Comparison of ENCODE assay signal across 8 cellular contexts in the genomic region with DNA sequence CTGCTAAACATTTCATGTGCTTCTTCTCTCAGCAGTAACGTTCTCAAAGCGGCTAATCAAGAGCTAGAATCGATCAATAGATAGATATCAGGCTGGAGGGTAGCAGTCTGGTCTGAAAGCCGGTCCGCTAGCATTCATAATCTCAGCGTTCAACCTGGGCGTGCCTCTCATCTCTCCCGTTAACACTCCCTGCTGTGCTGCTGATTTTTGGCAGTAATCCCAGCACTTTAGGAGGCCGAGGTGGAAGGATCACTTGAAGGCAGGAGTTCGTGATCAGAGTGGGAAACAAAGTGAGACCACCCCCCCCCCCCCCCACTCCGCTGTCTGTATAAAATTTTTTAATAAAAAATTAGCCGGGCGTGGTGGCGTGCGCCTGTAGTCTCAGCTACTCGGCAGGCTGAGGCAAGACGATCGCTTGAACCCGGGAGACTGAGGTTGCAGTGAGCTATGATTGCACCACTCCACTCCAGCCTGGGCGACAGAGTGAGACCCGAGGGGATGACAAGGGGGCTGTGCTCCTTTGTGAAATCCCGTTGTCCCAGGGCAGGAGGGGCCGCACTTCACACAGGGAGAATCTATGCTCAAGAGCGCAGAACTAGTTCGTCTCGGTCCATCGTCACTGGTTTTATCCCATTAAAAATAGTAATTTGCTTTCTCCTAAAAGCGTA. TPM values are rescaled to one million over a fixed set of nuclear protein-coding genes. Genes with fewer than 3 reads are reported as not detected.
A peak's percentile ranks its signal among the peaks of the same experiment; 100 is the strongest.
DNase-seq lines count a peak whose midpoint lies in the region; ATAC-seq and TF ChIP-seq lines count a peak whose summit lies in the region.

No MANE protein-coding gene starts in this region.

- H3K36me3 ChIP-seq in Caco-2 (ENCODE audit: control insufficient read depth, insufficient read depth, low read length) (no peaks in the 10 kb centered on the region), OCI-LY7 (ENCODE audit: insufficient read depth, low read length) (peaks cover 26% of the 10 kb centered on the region), right lobe of liver (no peaks in the 10 kb centered on the region), thyroid gland (no peaks in the 10 kb centered on the region)

- H3K27ac ChIP-seq in OCI-LY7 (ENCODE audit: low read depth, low read length, poor library complexity, severe bottlenecking) (peak overlapping the region; percentile 54), right lobe of liver (no peak overlapping the region), thyroid gland (peak overlapping the region in 2 of 3 donors; percentile 46 to 60)

- TSS peak; percentile 91 for BruUV-seq in Caco-2 (replicated peaks; lab: Mats Ljungman, UMichigan)
- BruUV-seq in OCI-LY7 (replicated peaks; lab: Mats Ljungman, UMichigan), result TSS peak; percentile 84
- no TSS peak for BruUV-seq in MCF 10A (replicated peaks; lab: Mats Ljungman, UMichigan)

- H3K4me1 Mint-ChIP-seq in Caco-2 (ENCODE audit: low read depth, unreplicated experiment) (peaks cover 40% of the 10 kb centered on the region), MCF 10A (ENCODE audit: insufficient read depth, unreplicated experiment) (peaks cover 24% of the 10 kb centered on the region)

- H3K27me3 ChIP-seq in Caco-2 (replicated peaks; ENCODE audit: control insufficient read depth, insufficient read depth, low read length) (no peaks in the 10 kb centered on the region), right lobe of liver (no peaks in the 10 kb centered on the region), thyroid gland (no peaks in the 10 kb centered on the region)

- peak overlapping the region; percentile 95 for H3K27ac Mint-ChIP-seq in Caco-2 (ENCODE audit: unreplicated experiment)
- H3K27ac Mint-ChIP-seq in MCF 10A (ENCODE audit: low read depth, unreplicated experiment), result peak overlapping the region; percentile 73

- H4K20me1 ChIP-seq in OCI-LY7 (ENCODE audit: insufficient read depth, low read length), result peaks cover 10% of the 10 kb centered on the region; the same call in 1 of the 2 replicates

- H3K79me2 ChIP-seq in OCI-LY7 (ENCODE audit: insufficient read depth, low read depth, low read length), result peaks cover 42% of the 10 kb centered on the region

- peak overlapping the region; percentile 93 for H3K4me3 ChIP-seq in Caco-2 (ENCODE audit: low read depth, low read length)
- H3K4me3 ChIP-seq in OCI-LY7 (ENCODE audit: low read depth, low read length, poor library complexity, severe bottlenecking), result peak overlapping the region; percentile 97
- peak overlapping the region; percentile 61 to 65 (median 64) for H3K4me3 ChIP-seq in right lobe of liver
- peak overlapping the region in 2 of 3 donors; percentile 26 to 50 for H3K4me3 ChIP-seq in thyroid gland (replicated peaks in 1 of 3)

- TF ChIP-seq POLR2A in right lobe of liver (IDR thresholded peaks at IDR 0.05) (no peak), thyroid gland (IDR thresholded peaks at IDR 0.05) (no peak)

- H3K4me1 ChIP-seq in Caco-2 (peaks cover 30% of the 10 kb centered on the region), OCI-LY7 (ENCODE audit: insufficient read depth, low read length, poor library complexity, severe bottlenecking) (peaks cover 41% of the 10 kb centered on the region), right lobe of liver (peaks cover 0 to 9% (median 0%) of the 10 kb centered on the region in 4 donors), thyroid gland (peaks cover 0 to 4% of the 10 kb centered on the region in 2 donors)

- H3K36me3 Mint-ChIP-seq in Caco-2 (ENCODE audit: insufficient read depth, unreplicated experiment) (peaks cover 42% of the 10 kb centered on the region), MCF 10A (ENCODE audit: insufficient read depth, unreplicated experiment) (no peaks in the 10 kb centered on the region)

- no peak for TF ChIP-seq CTCF in Caco-2 (IDR thresholded peaks at IDR 0.05; ENCODE audit: insufficient read depth in 1 of 2, low read depth in 1 of 2, low read length in 1 of 2, severe bottlenecking in 1 of 2, unreplicated experiment in 1 of 2)
- no peak for TF ChIP-seq CTCF in OCI-LY7 (conservative IDR thresholded peaks at IDR 0.05; ENCODE audit: low read length)
- no peak for TF ChIP-seq CTCF in MCF 10A (IDR thresholded peaks at IDR 0.05; ENCODE audit: unreplicated experiment)
- no peak for TF ChIP-seq CTCF in right lobe of liver (IDR thresholded peaks at IDR 0.05)
- TF ChIP-seq CTCF in thyroid gland (IDR thresholded peaks at IDR 0.05), result no peak

- ATAC-seq in GM19351 (IDR thresholded peaks at IDR 0.05; ENCODE audit: unreplicated experiment) (peak; percentile 13), HG03280 (IDR thresholded peaks at IDR 0.05; ENCODE audit: unreplicated experiment) (peak; percentile 17), right lobe of liver (peak; percentile 37 to 61 (median 52))

- CTCF ChIA-PET in Caco-2 (lab: Charles Lee) (interaction anchor here (0.6 to 1.6 kb wide), 11 partner anchors 10 to 189 kb away, joined by 3 to 7 read pairs (median 4); a partner anchor contains a TSS), OCI-LY7 (lab: Charles Lee; ENCODE audit: unreplicated experiment) (interaction anchor here (0.9 kb wide), 1 partner anchor 13 kb away, joined by 4 read pairs; no protein-coding TSS in a partner anchor), MCF 10A (lab: Yijun Ruan, JAX) (interaction anchor here (0.7 to 3.0 kb wide), 10 partner anchors 9 to 599 kb away, joined by 3 to 22 read pairs (median 6); a partner anchor contains a TSS)

- peak overlapping the region; percentile 85 for H3K4me2 ChIP-seq in OCI-LY7 (ENCODE audit: low read length)

- no peak for DNase-seq in Caco-2
- DNase-seq in OCI-LY7 (ENCODE audit: low spot score), result peak; percentile 19
- peak; percentile 71 for DNase-seq in MCF 10A (ENCODE audit: unreplicated experiment)
- DNase-seq in right lobe of liver, result peak in 2 of 3 donors; percentile 33 to 49
- DNase-seq in thyroid gland, result peak; percentile 21 to 45
- DNase-seq in effector CD4-positive, alpha-beta T cell, result no peak

- no peaks in the 10 kb centered on the region for H3K9me3 Mint-ChIP-seq in Caco-2 (ENCODE audit: unreplicated experiment)
- H3K9me3 Mint-ChIP-seq in MCF 10A (ENCODE audit: unreplicated experiment), result no peaks in the 10 kb centered on the region

- peak overlapping the region; percentile 96 for H3K4me3 Mint-ChIP-seq in Caco-2 (ENCODE audit: unreplicated experiment)
- peak overlapping the region; percentile 84 for H3K4me3 Mint-ChIP-seq in MCF 10A (ENCODE audit: unreplicated experiment)

- intact Hi-C loops in Caco-2 (cut with micrococcal nuclease; ENCODE audit: unreplicated experiment), result loop anchor here (5.0 kb wide), 1 partner anchor 177 kb away; no protein-coding TSS in a partner anchor
- intact Hi-C loops in OCI-LY7 (cut with micrococcal nuclease; ENCODE audit: unreplicated experiment), result loop anchor here (5.0 kb wide), 2 partner anchors 127 to 187 kb away; no protein-coding TSS in a partner anchor
- intact Hi-C loops in MCF 10A (cut with micrococcal nuclease), result loop anchor here (5.0 kb wide), 1 partner anchor 118 kb away; no protein-coding TSS in a partner anchor
- intact Hi-C loops in right lobe of liver (cut with DNase I), result no loop called here
- intact Hi-C loops in thyroid gland (cut with DNase I), result no loop called here

- H3K9me2 ChIP-seq in OCI-LY7 (ENCODE audit: insufficient read depth, low read length), result no peaks in the 10 kb centered on the region

- H3K27me3 Mint-ChIP-seq in Caco-2 (ENCODE audit: insufficient read depth, unreplicated experiment), result no peaks in the 10 kb centered on the region
- no peaks in the 10 kb centered on the region for H3K27me3 Mint-ChIP-seq in MCF 10A (ENCODE audit: insufficient read depth, unreplicated experiment)

- POLR2A ChIA-PET in Caco-2 (lab: Charles Lee) (interaction anchor here (0.8 to 1.2 kb wide), 4 partner anchors 10 to 423 kb away, joined by 3 to 9 read pairs (median 4); no protein-coding TSS in a partner anchor), OCI-LY7 (lab: Charles Lee) (interaction anchor here (0.6 to 1.7 kb wide), 7 partner anchors 9 to 856 kb away, joined by 3 to 7 read pairs (median 4); a partner anchor contains a TSS), MCF 10A (lab: Yijun Ruan, JAX) (interaction anchor here (0.6 to 3.9 kb wide), 19 partner anchors 8 to 1192 kb away, joined by 3 to 56 read pairs (median 4); a partner anchor contains a TSS)

- under 1% methylated on average over 17 of the region's 28 CpGs for WGBS in right lobe of liver (ENCODE audit: insufficient coverage, low coverage, low lambda C conversion rate, missing lambda C conversion rate)
- 1% methylated on average over 23 to 28 of the region's 28 CpGs for WGBS in thyroid gland, 2 donors

- H2AFZ ChIP-seq in OCI-LY7 (ENCODE audit: low read length), result peak overlapping the region; percentile 90

- H3K9me3 ChIP-seq in Caco-2, result no peaks in the 10 kb centered on the region
- H3K9me3 ChIP-seq in OCI-LY7 (ENCODE audit: low read length), result no peaks in the 10 kb centered on the region
- H3K9me3 ChIP-seq in right lobe of liver, result no peaks in the 10 kb centered on the region
- no peaks in the 10 kb centered on the region for H3K9me3 ChIP-seq in thyroid gland

RNA-seq across cellular contexts. Expression of a gene that starts 0.6 kb away (rescaled TPM):
- total RNA-seq in Caco-2 (2022), result 64.5 and 65.3 TPM in 2 replicates
- total RNA-seq in OCI-LY7 (2014; rRNA removed; shearing (Covaris generic)), result 64.5 and 83.0 TPM in 2 replicates
- total RNA-seq in OCI-LY7 (2022), result 68.3 and 75.2 TPM in 2 replicates
- 25.2 and 39.4 TPM in 2 replicates for total RNA-seq in MCF 10A (2022)
- total RNA-seq in right lobe of liver, result under 1 TPM in 5 of 6 experiments, not detected in 1; 0.16 to 0.56 (median 0.43) TPM
- total RNA-seq in thyroid gland, result 1 to 10 TPM in 2 of 4 donors, under 1 TPM in 1, not detected in 1; 0.11 to 2.1 (median 1.0) TPM

RNA-seq across cellular contexts. Expression of a gene that starts 13.7 kb away (rescaled TPM):
- total RNA-seq in Caco-2 (2022) (148 and 176 TPM in 2 replicates), OCI-LY7 (2022) (0.30 and 0.42 TPM in 2 replicates), MCF 10A (2022) (167 and 181 TPM in 2 replicates), right lobe of liver (10 to 100 TPM in 1 of 6 experiments, 1 to 10 TPM in 5; 1.9 to 14.6 (median 3.2) TPM), thyroid gland (100 to 1,000 TPM in 2 of 4 donors, 10 to 100 TPM in 2; 72.3 to 210 (median 118) TPM)
- total RNA-seq in OCI-LY7 (2014; rRNA removed; shearing (Covaris generic)), result not detected in 2 replicates

Comparison
In these comparisons a context has a peak if more than half of its experiments do, and no peak if none do; other contexts are left out.
1. DNase-seq: peak in OCI-LY7 (single experiment), MCF 10A (single experiment), right lobe of liver (2 of 3) and thyroid gland (2 of 2); none in Caco-2 (0 of 2) and effector CD4-positive, alpha-beta T cell (single experiment).
2. H3K4me3 ChIP-seq: peak in every context shown above with its lines; median percentile 97 in OCI-LY7; 93 in Caco-2; 64 in right lobe of liver; 38 in thyroid gland.
3. H3K27ac ChIP-seq: peak in OCI-LY7 (single experiment) and thyroid gland (2 of 3); none in right lobe of liver (0 of 3).
4. intact Hi-C loops: an anchor here in Caco-2 (5.0 kb wide), OCI-LY7 (5.0 kb wide) and MCF 10A (5.0 kb wide); none called in right lobe of liver and thyroid gland.
5. Peak in every context shown above with its lines, with median percentiles within 50 percentile points of each other: ATAC-seq.